In the genomic region with DNA sequence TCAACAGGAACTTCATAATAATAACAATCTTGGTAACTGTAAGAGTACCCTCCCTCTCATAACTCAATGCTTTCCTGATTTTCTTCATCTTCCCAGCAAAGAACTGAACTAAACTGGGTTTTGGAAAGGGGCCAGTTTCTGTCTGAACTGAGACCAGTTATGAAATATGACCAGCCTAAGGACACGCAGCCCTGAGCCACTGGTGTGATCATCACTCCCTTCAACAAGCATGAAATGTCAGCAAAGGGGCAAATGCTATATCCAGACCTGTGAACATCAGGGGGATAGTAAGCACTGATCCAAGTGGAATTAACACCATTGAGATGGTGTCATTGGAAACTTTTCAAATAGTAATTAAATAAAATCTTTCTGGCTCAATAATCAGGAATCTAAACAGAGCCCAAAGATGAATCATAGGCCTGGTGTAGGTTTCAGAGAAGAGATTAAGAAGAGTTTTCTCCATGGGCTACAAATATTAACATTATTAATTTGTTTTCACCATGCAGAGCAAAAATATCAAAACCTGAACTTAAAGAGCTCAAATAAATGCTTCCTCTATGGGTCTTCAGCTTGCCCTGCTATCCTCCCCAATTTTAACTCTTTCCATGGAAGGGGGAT, we compare ENCODE assay signal across 12 cellular contexts.
DNase-seq lines count a peak whose midpoint lies in the region; ATAC-seq and TF ChIP-seq lines count a peak whose summit lies in the region.
"Had no signal": no experiment of that assay in that cellular context is flagged by ENCODE, and none has a peak within 500 bp of the region (broad histone marks: within the 10 kb centered on the region; RNA-seq: fewer than 3 reads in every experiment).

No MANE protein-coding gene starts in this region.

- peak; percentile 40 for ATAC-seq in left lung
- no peak for ATAC-seq in GM18498 (IDR thresholded peaks at IDR 0.05; ENCODE audit: unreplicated experiment)

- H3K27me3 ChIP-seq in left lung (no peaks in the 10 kb centered on the region), uterus (no peaks in the 10 kb centered on the region)
- H3K27me3 ChIP-seq: testis had no signal

- peaks cover 4 to 17% of the 10 kb centered on the region in 2 donors for H3K4me1 ChIP-seq in left lung
- peaks cover 6 to 16% of the 10 kb centered on the region in 2 donors for H3K4me1 ChIP-seq in uterus

- H3K27ac ChIP-seq in left lung (no peak overlapping the region), uterus (peak overlapping the region; percentile 3 to 51)
- H3K27ac ChIP-seq: testis had no signal

- H3K4me3 ChIP-seq in left lung (no peak overlapping the region), uterus (no peak overlapping the region)
- H3K4me3 ChIP-seq: testis had no signal

- H3K36me3 ChIP-seq in left lung = no peaks in the 10 kb centered on the region
- H3K36me3 ChIP-seq in uterus = no peaks in the 10 kb centered on the region

- TF ChIP-seq CTCF in left lung (IDR thresholded peaks at IDR 0.05) (no peak), uterus (IDR thresholded peaks at IDR 0.05) (no peak)

- intact Hi-C loops in left lung (cut with DNase I) = no loop called here
- intact Hi-C loops in uterus (cut with DNase I; ENCODE audit: low total_unique reads) = no loop called here

- DNase-seq in NCI-H2029 (lab: John Stamatoyannopoulos, UW) = peak; percentile 32
- no peak for DNase-seq in NCI-H2029 treated with DMSO at 0.1 percent for 48 hours (lab: John Stamatoyannopoulos, UW)
- DNase-seq in dermis blood vessel endothelial cell = peak; percentile 14
- DNase-seq in left lung = no peak
- no peak for DNase-seq in uterus
- no peak for DNase-seq in stimulated activated naive CD4-positive, alpha-beta T cell treated with Interleukin-2 at 50 U/mL for 16 hours (lab: John Stamatoyannopoulos, UW)
- no peak for DNase-seq in NCI-H187 treated with DMSO at 0.1 percent for 48 hours (lab: John Stamatoyannopoulos, UW)
- DNase-seq: 8988T, amniotic stem cell, NCI-H524, testis had no signal

- no peak for TF ChIP-seq POLR2A in uterus (IDR thresholded peaks at IDR 0.05)

- H3K9me3 ChIP-seq in left lung = no peaks in the 10 kb centered on the region
- H3K9me3 ChIP-seq in uterus = no peaks in the 10 kb centered on the region
- H3K9me3 ChIP-seq: testis had no signal

Comparison
In these comparisons a context has a peak if more than half of its experiments do, and no peak if none do; other contexts are left out.
1. DNase-seq: peak in NCI-H2029 (single experiment) and dermis blood vessel endothelial cell (single experiment); none in NCI-H2029 treated with DMSO at 0.1 percent for 48 hours (single experiment), left lung (0 of 2), uterus (0 of 2), stimulated activated naive CD4-positive, alpha-beta T cell treated with Interleukin-2 at 50 U/mL for 16 hours (single experiment) and NCI-H187 treated with DMSO at 0.1 percent for 48 hours (single experiment).
2. H3K27ac ChIP-seq: peak in uterus (2 of 2); none in left lung (0 of 2).